In the genomic region with DNA sequence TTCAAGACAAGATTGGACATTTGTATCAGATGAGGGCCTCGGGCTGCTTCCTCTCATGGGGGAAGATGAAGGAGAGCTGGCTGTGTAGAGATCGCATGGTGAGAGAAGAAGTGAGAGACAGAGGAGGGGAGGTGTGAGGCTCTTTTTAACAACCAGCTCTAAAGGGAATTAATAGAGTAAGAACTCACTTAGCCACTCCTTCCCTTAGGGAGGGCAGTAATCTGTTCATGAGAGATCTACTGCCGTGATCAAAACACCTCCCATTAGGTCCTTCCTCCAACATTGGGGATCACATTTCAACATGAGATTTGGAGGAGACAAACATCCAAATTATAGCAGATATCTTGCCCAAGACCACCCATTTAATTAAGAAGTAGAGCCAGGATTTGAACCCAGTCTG, we compare ENCODE assay signal across 19 cellular contexts.
DNase-seq lines count a peak whose midpoint lies in the region; ATAC-seq, FAIRE-seq and TF ChIP-seq lines count a peak whose summit lies in the region.
"Had no signal": no experiment of that assay in that cellular context is flagged by ENCODE, and none has a peak within 500 bp of the region (broad histone marks: within the 10 kb centered on the region; RNA-seq: fewer than 3 reads in every experiment).

No MANE protein-coding gene starts in this region.

- no peak overlapping the region for H4K8ac ChIP-seq in H9 (replicated peaks; ENCODE audit: insufficient read length, low read depth, low read length)

- H3K4me3 Mint-ChIP-seq in H9 (no peak overlapping the region), astrocyte (ENCODE audit: unreplicated experiment) (no peak overlapping the region)
- H3K4me3 Mint-ChIP-seq: B cell; CD8-positive, alpha-beta T cell; HFFc6 had no signal

- no peak overlapping the region for H3T11ph ChIP-seq in H9 (ENCODE audit: low read length)

- H3K79me2 ChIP-seq in H9 (ENCODE audit: insufficient read depth, low read length) (no peaks in the 10 kb centered on the region), astrocyte (ENCODE audit: insufficient read depth, low read length) (no peaks in the 10 kb centered on the region)

- no peak for DNase-seq in H9
- DNase-seq in astrocyte (ENCODE audit: low read depth): no peak
- DNase-seq in GM03348 (ENCODE audit: low spot score): no peak
- DNase-seq in COLO668 (lab: John Stamatoyannopoulos, UW; ENCODE audit: unreplicated experiment): no peak
- DNase-seq: CD8-positive, alpha-beta T cell; COR-L47; DMS 273 treated with DMSO at 0.1 percent for 48 hours; DMS53; DND-41; EL; HFFc6; KG1 had no signal

- ATAC-seq in GM18505 (IDR thresholded peaks at IDR 0.05; ENCODE audit: unreplicated experiment): no peak
- ATAC-seq: CD8-positive, alpha-beta T cell; HCT116 had no signal

- no peaks in the 10 kb centered on the region for H3K79me1 ChIP-seq in H9 (ENCODE audit: insufficient read depth, low read depth, low read length, poor library complexity, severe bottlenecking)

- no peak for TF ChIP-seq CTCF in H9 (conservative IDR thresholded peaks at IDR 0.05)
- TF ChIP-seq CTCF in astrocyte (IDR thresholded peaks at IDR 0.05; ENCODE audit: insufficient read depth, low read depth, low read length): no peak

- no peak overlapping the region for H3K56ac ChIP-seq in H9 (ENCODE audit: insufficient read length, low read depth, low read length)

- no peaks in the 10 kb centered on the region for H3K23me2 ChIP-seq in H9 (ENCODE audit: insufficient read length, low read depth, low read length, poor library complexity, severe bottlenecking)

- FAIRE-seq in astrocyte (lab: Jason Lieb, UNC): peak; percentile 73
- FAIRE-seq: G401.6, GM12892 had no signal

- no peaks in the 10 kb centered on the region for H3K27me3 Mint-ChIP-seq in H9 (ENCODE audit: low read depth)
- no peaks in the 10 kb centered on the region for H3K27me3 Mint-ChIP-seq in astrocyte (ENCODE audit: low read depth, unreplicated experiment)
- H3K27me3 Mint-ChIP-seq: B cell had no signal

- no peaks in the 10 kb centered on the region for H3K27me3 ChIP-seq in H9 (ENCODE audit: insufficient read depth, low read length)
- no peaks in the 10 kb centered on the region for H3K27me3 ChIP-seq in astrocyte (ENCODE audit: insufficient read depth, low read length)
- no peaks in the 10 kb centered on the region for H3K27me3 ChIP-seq in iPS-18a (ENCODE audit: control insufficient read depth, insufficient read depth, low read length)

- H3K18ac ChIP-seq in H9 (ENCODE audit: insufficient read length, low read depth, low read length): no peak overlapping the region

- peaks cover 3% of the 10 kb centered on the region; the same call in 1 of the 2 replicates for H3K4me1 ChIP-seq in H9 (ENCODE audit: insufficient read depth, low read length)
- H3K4me1 ChIP-seq in astrocyte (ENCODE audit: insufficient read depth, low read length): no peaks in the 10 kb centered on the region
- peaks cover 14% of the 10 kb centered on the region for H3K4me1 ChIP-seq in iPS-18a (ENCODE audit: control insufficient read depth, low read depth, low read length)
- H3K4me1 ChIP-seq: BLaER1 treated with 17β-estradiol and CSF1 and Interleukin-3, amounts not matched to agents 10 nM and 100 nM had no signal

- H3K4me3 ChIP-seq in astrocyte (ENCODE audit: insufficient read depth, low read depth, low read length) (no peak overlapping the region), iPS-18a (ENCODE audit: low read length) (peak overlapping the region; percentile 6)
- H3K4me3 ChIP-seq: BLaER1 treated with 17β-estradiol and CSF1 and Interleukin-3, amounts not matched to agents 10 nM and 100 nM had no signal

- H3K27ac ChIP-seq in H9 (ENCODE audit: insufficient read length, low read depth, low read length): no peak overlapping the region
- no peak overlapping the region for H3K27ac ChIP-seq in astrocyte (ENCODE audit: low read depth, low read length)
- H3K27ac ChIP-seq in iPS-18a (ENCODE audit: low read length): no peak overlapping the region
- H3K27ac ChIP-seq: BLaER1 treated with 17β-estradiol and CSF1 and Interleukin-3, amounts not matched to agents 10 nM and 100 nM had no signal

- H3K4me1 Mint-ChIP-seq in H9: peaks cover 26 to 33% of the 10 kb centered on the region in 2 experiments
- H3K4me1 Mint-ChIP-seq in astrocyte (ENCODE audit: low read depth, unreplicated experiment): no peaks in the 10 kb centered on the region
- H3K4me1 Mint-ChIP-seq: B cell had no signal

- no CpG with 5 or more reads among the region's 3 CpGs for WGBS in H9 (ENCODE audit: extremely low coverage, insufficient read length, low lambda C conversion rate)

- H4K5ac ChIP-seq in H9 (ENCODE audit: insufficient read length, low read depth, low read length): no peak overlapping the region

- no peaks in the 10 kb centered on the region for H4K20me1 ChIP-seq in H9 (ENCODE audit: control insufficient read depth, insufficient read depth, insufficient read length)
- no peaks in the 10 kb centered on the region for H4K20me1 ChIP-seq in astrocyte (ENCODE audit: insufficient read depth, low read length)
- H4K20me1 ChIP-seq: BLaER1 treated with 17β-estradiol and CSF1 and Interleukin-3, amounts not matched to agents 10 nM and 100 nM had no signal

- no peak for TF ChIP-seq POLR2A in GM18505 (IDR thresholded peaks at IDR 0.05; ENCODE audit: borderline replicate concordance, extremely low read depth, insufficient read depth, insufficient read length)

- no peaks in the 10 kb centered on the region for H3K9me3 Mint-ChIP-seq in H9
- H3K9me3 Mint-ChIP-seq in astrocyte (ENCODE audit: unreplicated experiment): no peaks in the 10 kb centered on the region
- H3K9me3 Mint-ChIP-seq: CD8-positive, alpha-beta T cell; HFFc6 had no signal

- no peak overlapping the region for H2BK15ac ChIP-seq in H9 (ENCODE audit: low read depth, low read length)

- H3K14ac ChIP-seq in H9 (ENCODE audit: insufficient read depth, low read length): no peak overlapping the region

- H2BK5ac ChIP-seq in H9 (ENCODE audit: insufficient read length, low read length): no peak overlapping the region

- H2BK120ac ChIP-seq in H9 (ENCODE audit: low read depth, low read length, poor library complexity, severe bottlenecking): no peak overlapping the region

- H3K27ac Mint-ChIP-seq in H9 (peak overlapping the region in 2 of 3 experiments; percentile 0 to 37; a peak in 3 of 7 replicates), astrocyte (ENCODE audit: unreplicated experiment) (no peak overlapping the region)
- H3K27ac Mint-ChIP-seq: B cell; CD8-positive, alpha-beta T cell; HFFc6 had no signal

- H2BK20ac ChIP-seq in H9 (ENCODE audit: low read depth, low read length, poor library complexity, severe bottlenecking): no peak overlapping the region

- H2AK5ac ChIP-seq in H9 (ENCODE audit: insufficient read length, low read length): no peak overlapping the region

- no peak overlapping the region for H2AFZ ChIP-seq in H9 (ENCODE audit: low read length)
- H2AFZ ChIP-seq in astrocyte (ENCODE audit: low read depth, low read length): no peak overlapping the region

- no peak overlapping the region for H3K23ac ChIP-seq in H9 (ENCODE audit: insufficient read length, low read depth, low read length)

- H3K36me3 ChIP-seq in astrocyte (ENCODE audit: insufficient read depth, low read length) (no peaks in the 10 kb centered on the region), iPS-18a (ENCODE audit: control insufficient read depth, low read depth, low read length) (no peaks in the 10 kb centered on the region)
- H3K36me3 ChIP-seq: BLaER1 treated with 17β-estradiol and CSF1 and Interleukin-3, amounts not matched to agents 10 nM and 100 nM had no signal

- no peak overlapping the region for H3K9ac ChIP-seq in H9 (ENCODE audit: extremely low read depth, insufficient read length, low read length)
- H3K9ac ChIP-seq in astrocyte (ENCODE audit: low read length): no peak overlapping the region
- no peak overlapping the region for H3K9ac ChIP-seq in iPS-18a (ENCODE audit: low read length)
- H3K9ac ChIP-seq: BLaER1 treated with 17β-estradiol and CSF1 and Interleukin-3, amounts not matched to agents 10 nM and 100 nM had no signal

- no peak overlapping the region for H3K4ac ChIP-seq in H9 (ENCODE audit: low read depth, low read length)

- no peak overlapping the region for H4K91ac ChIP-seq in H9 (ENCODE audit: insufficient read length, low read depth, low read length)

- H3K9me3 ChIP-seq in H9 (ENCODE audit: control insufficient read depth, low read depth, low read length): no peaks in the 10 kb centered on the region
- no peaks in the 10 kb centered on the region for H3K9me3 ChIP-seq in astrocyte (ENCODE audit: insufficient read depth, low read depth, low read length)
- H3K9me3 ChIP-seq in iPS-18a (ENCODE audit: control insufficient read depth, low read depth, low read length): no peaks in the 10 kb centered on the region
- H3K9me3 ChIP-seq: BLaER1 treated with 17β-estradiol and CSF1 and Interleukin-3, amounts not matched to agents 10 nM and 100 nM had no signal

- H3K36me3 Mint-ChIP-seq in H9 (ENCODE audit: insufficient read depth in 1 of 3, low read depth in 3 of 3) (peaks cover 0 to 2% (median 1%) of the 10 kb centered on the region in 3 experiments; a peak in 1 of 7 replicates), astrocyte (ENCODE audit: low read depth, unreplicated experiment) (no peaks in the 10 kb centered on the region)
- H3K36me3 Mint-ChIP-seq: CD8-positive, alpha-beta T cell had no signal

- H2BK12ac ChIP-seq in H9 (ENCODE audit: insufficient read length, low read depth, low read length): no peak overlapping the region

- H3K4me2 ChIP-seq in H9 (ENCODE audit: insufficient read depth, insufficient read length, low read length): peak overlapping the region; percentile 19
- no peak overlapping the region for H3K4me2 ChIP-seq in astrocyte (ENCODE audit: low read length)
- H3K4me2 ChIP-seq: BLaER1 treated with 17β-estradiol and CSF1 and Interleukin-3, amounts not matched to agents 10 nM and 100 nM had no signal
